Comparison of ENCODE assay signal across 9 cellular contexts in the genomic region with DNA sequence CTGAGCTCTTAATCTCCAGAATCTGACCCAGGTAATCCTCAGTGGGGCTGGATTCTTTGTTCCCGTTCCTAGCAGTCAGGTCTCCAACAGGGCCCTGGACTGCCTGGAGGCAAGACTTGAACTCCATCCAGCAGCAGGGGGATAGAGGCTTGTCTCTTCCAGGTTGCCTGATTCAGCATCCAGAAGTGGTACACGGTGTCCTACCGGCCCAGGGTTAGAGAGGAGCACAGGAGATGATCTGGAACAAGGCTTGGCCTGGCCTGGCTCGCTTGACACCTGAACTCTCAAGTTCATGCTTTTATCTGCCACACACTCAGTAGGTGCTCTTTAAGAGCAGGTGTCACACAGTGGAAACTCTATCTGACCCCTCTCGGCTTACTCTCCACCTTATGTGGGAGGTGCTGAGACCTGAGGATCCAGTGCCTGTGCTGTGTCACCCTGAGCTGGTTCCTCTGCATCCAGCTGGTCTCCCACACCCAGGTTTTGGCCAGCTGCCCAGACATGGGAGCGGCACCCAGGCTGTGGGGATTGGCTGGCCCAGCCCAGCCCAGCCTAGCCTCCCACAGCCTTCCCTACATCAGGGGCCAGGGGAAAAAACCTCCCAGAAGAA. TPM values are rescaled to one million over a fixed set of nuclear protein-coding genes. Genes with fewer than 3 reads are reported as not detected.
DNase-seq lines count a peak whose midpoint lies in the region; ATAC-seq, FAIRE-seq and TF ChIP-seq lines count a peak whose summit lies in the region.
"Had no signal": no experiment of that assay in that cellular context is flagged by ENCODE, and none has a peak within 500 bp of the region (broad histone marks: within the 10 kb centered on the region; RNA-seq: fewer than 3 reads in every experiment).

A gene with protein sequence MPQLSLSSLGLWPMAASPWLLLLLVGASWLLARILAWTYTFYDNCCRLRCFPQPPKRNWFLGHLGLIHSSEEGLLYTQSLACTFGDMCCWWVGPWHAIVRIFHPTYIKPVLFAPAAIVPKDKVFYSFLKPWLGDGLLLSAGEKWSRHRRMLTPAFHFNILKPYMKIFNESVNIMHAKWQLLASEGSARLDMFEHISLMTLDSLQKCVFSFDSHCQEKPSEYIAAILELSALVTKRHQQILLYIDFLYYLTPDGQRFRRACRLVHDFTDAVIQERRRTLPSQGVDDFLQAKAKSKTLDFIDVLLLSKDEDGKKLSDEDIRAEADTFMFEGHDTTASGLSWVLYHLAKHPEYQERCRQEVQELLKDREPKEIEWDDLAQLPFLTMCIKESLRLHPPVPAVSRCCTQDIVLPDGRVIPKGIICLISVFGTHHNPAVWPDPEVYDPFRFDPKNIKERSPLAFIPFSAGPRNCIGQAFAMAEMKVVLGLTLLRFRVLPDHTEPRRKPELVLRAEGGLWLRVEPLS (plus strand): TSS at position 604 of the 610 bp plus-strand sequence. CDS start 519 bp downstream, outside the sequence.

- H3K27ac ChIP-seq in pancreas, result peak within 1 kb of the TSS in 1 of 4 donors; percentile 10

- no peak within 1 kb of the TSS for H3K4me3 ChIP-seq in pancreas
- H3K4me3 ChIP-seq: smooth muscle cell had no signal

- DNase-seq in ELR (ENCODE audit: low read depth) (peak; percentile 1), NCI-H226 (peak; percentile 14), erythroblast (lab: John Stamatoyannopoulos, UW) (peak; percentile 93 to 97), pancreas (peak; percentile 34 to 86 (median 70))
- no peak for DNase-seq in stimulated activated CD4-positive, alpha-beta T cell treated with anti-CD3 and anti-CD28 coated beads, Interleukin-12 subunit alpha, Interleukin-12 subunit beta, amount 100 ng/mL, for 4 hours

- H3K36me3 ChIP-seq in pancreas, result no peaks in the 10 kb centered on the region

- H3K9me3 ChIP-seq in pancreas, result no peaks in the 10 kb centered on the region

- intact Hi-C loops in pancreas (cut with DNase I), result no loop called here

- no peak for TF ChIP-seq CTCF in pancreas (IDR thresholded peaks at IDR 0.05)

- no peak for TF ChIP-seq POLR2A in erythroblast (IDR thresholded peaks at IDR 0.05; ENCODE audit: low read length)

- WGBS in pancreas, 2 donors, result 54% methylated on average over 6 of the region's 6 CpGs

- no peaks in the 10 kb centered on the region for H3K27me3 ChIP-seq in pancreas

- no peak for FAIRE-seq in pancreas (lab: Jason Lieb, UNC)

- ATAC-seq in pancreas (peak; percentile 81 to 98 (median 96)), HG03520 (IDR thresholded peaks at IDR 0.05; ENCODE audit: unreplicated experiment) (no peak), GM18858 (IDR thresholded peaks at IDR 0.05; ENCODE audit: unreplicated experiment) (no peak), HG03108 (IDR thresholded peaks at IDR 0.05; ENCODE audit: unreplicated experiment) (no peak)

- no peaks in the 10 kb centered on the region for H3K4me1 ChIP-seq in pancreas

RNA-seq across cellular contexts. Expression of the gene that starts here (rescaled TPM):
- 1 to 10 TPM in 1 of 6 donors, under 1 TPM in 5; 0.25 to 1.1 (median 0.47) TPM for total RNA-seq in pancreas
- 1 to 10 TPM in 1 of 2 donors, under 1 TPM in 1; 0.23 to 1.8 TPM for polyA plus RNA-seq in pancreas
- total RNA-seq: smooth muscle cell had no signal
- polyA plus RNA-seq: smooth muscle cell had no signal

Comparison
In these comparisons a context has a peak if more than half of its experiments do, and no peak if none do; other contexts are left out.
1. ATAC-seq: peak in pancreas (4 of 4); none in HG03520 (single experiment), GM18858 (single experiment) and HG03108 (single experiment).